In the genomic region with DNA sequence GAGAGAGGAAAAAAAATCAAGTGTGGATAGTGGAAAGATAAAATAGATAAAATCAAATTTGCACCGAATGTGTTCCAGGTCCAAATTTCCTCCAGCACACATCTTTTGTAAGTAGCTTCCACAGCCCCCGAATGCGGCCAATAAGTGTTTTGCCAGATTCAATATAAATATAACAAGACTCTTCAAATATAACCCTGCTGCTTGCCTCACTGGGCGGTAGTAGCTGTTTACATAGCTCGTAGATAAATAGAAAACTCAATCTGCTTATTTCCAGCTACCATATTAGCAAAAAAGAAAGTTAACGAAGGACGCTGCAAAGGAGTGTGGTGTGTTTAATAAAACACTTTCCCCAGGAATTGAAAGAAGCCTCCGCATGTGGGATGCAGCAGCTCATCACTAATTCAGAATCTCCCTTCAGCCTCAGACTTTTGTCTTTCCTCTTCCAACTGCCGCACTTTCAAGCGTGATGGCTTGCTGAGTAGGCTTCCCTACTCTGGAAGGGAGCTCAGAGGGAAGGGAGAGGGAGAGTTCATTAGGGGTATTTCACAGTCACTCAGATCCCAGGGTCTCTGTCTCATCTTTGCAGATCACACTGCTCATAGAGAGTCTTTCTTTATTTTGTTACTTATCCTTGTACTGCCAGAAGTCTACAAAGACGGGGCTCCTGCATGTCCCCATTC, we compare ENCODE assay signal across 2 cellular contexts.
TF ChIP-seq lines count a peak whose summit lies in the region.

No MANE protein-coding gene starts in this region.

TF ChIP-seq in H1, 55 proteins besides CTCF, POLR2A, EP300 and RAD21:
- no peak for TF ChIP-seq TEAD4 (IDR thresholded peaks at IDR 0.05; ENCODE audit: low read depth, low read length)
- no peak for TF ChIP-seq CEBPB (IDR thresholded peaks at IDR 0.05; ENCODE audit: low read depth, low read length)

TF ChIP-seq in neural cell, 6 proteins besides CTCF, POLR2A, EP300 and RAD21:
- no peak for TF ChIP-seq TAF1 (IDR thresholded peaks at IDR 0.05; ENCODE audit: low read depth)
- TF ChIP-seq EZH2 (IDR thresholded peaks at IDR 0.05; ENCODE audit: borderline replicate concordance, insufficient read depth, low read length, poor library complexity, severe bottlenecking): no peak
- TF ChIP-seq, protein P1, sequence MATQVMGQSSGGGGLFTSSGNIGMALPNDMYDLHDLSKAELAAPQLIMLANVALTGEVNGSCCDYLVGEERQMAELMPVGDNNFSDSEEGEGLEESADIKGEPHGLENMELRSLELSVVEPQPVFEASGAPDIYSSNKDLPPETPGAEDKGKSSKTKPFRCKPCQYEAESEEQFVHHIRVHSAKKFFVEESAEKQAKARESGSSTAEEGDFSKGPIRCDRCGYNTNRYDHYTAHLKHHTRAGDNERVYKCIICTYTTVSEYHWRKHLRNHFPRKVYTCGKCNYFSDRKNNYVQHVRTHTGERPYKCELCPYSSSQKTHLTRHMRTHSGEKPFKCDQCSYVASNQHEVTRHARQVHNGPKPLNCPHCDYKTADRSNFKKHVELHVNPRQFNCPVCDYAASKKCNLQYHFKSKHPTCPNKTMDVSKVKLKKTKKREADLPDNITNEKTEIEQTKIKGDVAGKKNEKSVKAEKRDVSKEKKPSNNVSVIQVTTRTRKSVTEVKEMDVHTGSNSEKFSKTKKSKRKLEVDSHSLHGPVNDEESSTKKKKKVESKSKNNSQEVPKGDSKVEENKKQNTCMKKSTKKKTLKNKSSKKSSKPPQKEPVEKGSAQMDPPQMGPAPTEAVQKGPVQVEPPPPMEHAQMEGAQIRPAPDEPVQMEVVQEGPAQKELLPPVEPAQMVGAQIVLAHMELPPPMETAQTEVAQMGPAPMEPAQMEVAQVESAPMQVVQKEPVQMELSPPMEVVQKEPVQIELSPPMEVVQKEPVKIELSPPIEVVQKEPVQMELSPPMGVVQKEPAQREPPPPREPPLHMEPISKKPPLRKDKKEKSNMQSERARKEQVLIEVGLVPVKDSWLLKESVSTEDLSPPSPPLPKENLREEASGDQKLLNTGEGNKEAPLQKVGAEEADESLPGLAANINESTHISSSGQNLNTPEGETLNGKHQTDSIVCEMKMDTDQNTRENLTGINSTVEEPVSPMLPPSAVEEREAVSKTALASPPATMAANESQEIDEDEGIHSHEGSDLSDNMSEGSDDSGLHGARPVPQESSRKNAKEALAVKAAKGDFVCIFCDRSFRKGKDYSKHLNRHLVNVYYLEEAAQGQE (IDR thresholded peaks at IDR 0.05; ENCODE audit: borderline replicate concordance): no peak
- no peak for TF ChIP-seq POLR2AphosphoS5 (IDR thresholded peaks at IDR 0.05)
- no peak for TF ChIP-seq SMC3 (conservative IDR thresholded peaks at IDR 0.05; ENCODE audit: poor library complexity)
- TF ChIP-seq MXI1 (conservative IDR thresholded peaks at IDR 0.05; ENCODE audit: poor library complexity, severe bottlenecking): no peak
